27 cellular contexts compared by ENCODE assay signal in the genomic region with DNA sequence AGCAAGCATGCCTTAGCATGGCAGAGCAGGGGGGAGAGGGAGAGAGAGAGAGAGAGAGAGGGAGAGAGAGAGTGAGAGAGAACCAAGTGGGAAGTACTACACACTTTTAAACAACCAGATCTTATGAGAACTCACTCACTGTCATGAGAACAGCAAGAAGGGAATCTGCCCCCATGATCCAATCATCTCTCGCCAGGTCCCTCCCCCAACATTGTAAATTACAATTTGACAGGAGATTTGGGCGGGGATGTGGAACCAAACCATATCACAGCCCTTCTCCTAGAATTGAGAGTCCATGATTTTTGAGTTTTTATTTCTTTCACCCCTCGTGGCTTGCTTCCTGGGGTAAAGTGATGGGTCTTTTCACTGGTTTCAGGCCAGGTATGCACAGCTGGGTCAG.
"Had no signal": no experiment of that assay in that cellular context is flagged by ENCODE, and none has a peak within 500 bp of the region (broad histone marks: within the 10 kb centered on the region; RNA-seq: fewer than 3 reads in every experiment).

No MANE protein-coding gene starts in this region.

- DNase-seq: activated CD4-positive, alpha-beta T cell treated with anti-CD3 and anti-CD28 coated beads for 48 hours; activated CD4-positive, alpha-beta T cell treated with anti-CD3 and anti-CD28 coated beads, Interleukin-2, amount 50 U/mL, for 4 hours; activated CD4-positive, CD25-positive, alpha-beta regulatory T cell treated with anti-CD3 and anti-CD28 coated beads, Interleukin-2, amount 50 U/mL, for 72 hours; activated CD8-positive, alpha-beta memory T cell treated with anti-CD3 and anti-CD28 coated beads, Interleukin-2, amount 50 U/mL, for 48 hours; activated gamma-delta T cell; activated naive CD4-positive, alpha-beta T cell treated with anti-CD3 and anti-CD28 coated beads, Interleukin-2, amount 10 ng/mL, durations not matched to agents 7 days and 5 days; activated naive CD8-positive, alpha-beta T cell treated with anti-CD3 and anti-CD28 coated beads for 36 hours; activated T-cell treated with anti-CD3 and anti-CD28 coated beads, Interleukin-2, amount 50 U/mL, for 1 hour; brain microvascular endothelial cell; cerebellar nuclear complex; NCI-H1092; NCI-H1417; NCI-H1930; NCI-H2171 treated with DMSO at 0.1 percent for 48 hours; NCI-H345; NCI-H510A; NCI-H526 treated with DMSO at 0.1 percent for 48 hours; Peyer's patch; SHP77; SW 1271; T-helper 9 cell had no signal

- H3K27me3 Mint-ChIP-seq: activated naive CD4-positive, alpha-beta T cell treated with anti-CD3 and anti-CD28 coated beads, Interleukin-2, amount 10 ng/mL, durations not matched to agents 7 days and 5 days; activated naive CD8-positive, alpha-beta T cell treated with anti-CD3 and anti-CD28 coated beads for 36 hours had no signal

- H3K27ac Mint-ChIP-seq: activated CD8-positive, alpha-beta T cell treated with anti-CD3 and anti-CD28 coated beads, Interleukin-2, amount 10 ng/mL, durations not matched to agents 7 days and 5 days; activated naive CD4-positive, alpha-beta T cell treated with anti-CD3 and anti-CD28 coated beads, Interleukin-2, amount 10 ng/mL, durations not matched to agents 7 days and 5 days; activated naive CD8-positive, alpha-beta T cell treated with anti-CD3 and anti-CD28 coated beads for 36 hours; WTC11 had no signal

- H3K4me3 Mint-ChIP-seq: activated CD8-positive, alpha-beta T cell treated with anti-CD3 and anti-CD28 coated beads, Interleukin-2, amount 10 ng/mL, durations not matched to agents 7 days and 5 days; activated naive CD4-positive, alpha-beta T cell treated with anti-CD3 and anti-CD28 coated beads, Interleukin-2, amount 10 ng/mL, durations not matched to agents 7 days and 5 days; activated naive CD8-positive, alpha-beta T cell treated with anti-CD3 and anti-CD28 coated beads for 36 hours; WTC11 had no signal

- H3K4me1 ChIP-seq: Peyer's patch, SJSA1 had no signal

- H3K9me3 Mint-ChIP-seq: activated naive CD4-positive, alpha-beta T cell treated with anti-CD3 and anti-CD28 coated beads, Interleukin-2, amount 10 ng/mL, durations not matched to agents 7 days and 5 days; activated naive CD8-positive, alpha-beta T cell treated with anti-CD3 and anti-CD28 coated beads for 36 hours had no signal

- H3K4me3 ChIP-seq: cardiac muscle cell, Peyer's patch, SJSA1 had no signal

- H3K27ac ChIP-seq: brain microvascular endothelial cell, cardiac muscle cell, KMS-11, Peyer's patch, SJSA1 had no signal

- H3K27me3 ChIP-seq: brain microvascular endothelial cell, cardiac muscle cell, Peyer's patch, SJSA1 had no signal

- H3K36me3 ChIP-seq: brain microvascular endothelial cell, cardiac muscle cell, Peyer's patch, SJSA1 had no signal

- ATAC-seq: activated CD8-positive, alpha-beta T cell treated with anti-CD3 and anti-CD28 coated beads, Interleukin-2, amount 10 ng/mL, durations not matched to agents 7 days and 5 days; SK-N-SH treated with all-trans-retinoic acid at 6 μM for 48 hours; WTC11 had no signal

- H3K4me2 ChIP-seq: KMS-11 had no signal

- H3K9me3 ChIP-seq: Peyer's patch, SJSA1 had no signal

- H3K9ac ChIP-seq: KMS-11 had no signal
